Comparison of ENCODE assay signal across 13 cellular contexts in genomic region chr20:17559338-17559737, GRCh38. TPM values are rescaled to one million over a fixed set of nuclear protein-coding genes. Genes with fewer than 3 reads are reported as not detected.
DNase-seq lines count a peak whose midpoint lies in the region; ATAC-seq and TF ChIP-seq lines count a peak whose summit lies in the region.
"Had no signal": no experiment of that assay in that cellular context is flagged by ENCODE, and none has a peak within 500 bp of the region (broad histone marks: within the 10 kb centered on the region; RNA-seq: fewer than 3 reads in every experiment).

No MANE protein-coding gene starts in this region.

- H3K56ac ChIP-seq in mesendoderm (ENCODE audit: low read length) = no peak overlapping the region

- no peak overlapping the region for H2BK15ac ChIP-seq in mesendoderm (replicated peaks; ENCODE audit: low read depth)

- no CpG with 5 or more reads among the region's 6 CpGs for WGBS in mesendoderm (ENCODE audit: extremely low coverage, insufficient coverage, low lambda C conversion rate)
- WGBS in thyroid gland, 2 donors = 92 to 95% methylated on average over 6 of the region's 6 CpGs

- no peak overlapping the region for H3K23ac ChIP-seq in mesendoderm (ENCODE audit: low read length)

- H3K27me3 ChIP-seq in Panc1 (ENCODE audit: control insufficient read depth, insufficient read depth, low read length) (no peaks in the 10 kb centered on the region), brain microvascular endothelial cell (replicated peaks) (no peaks in the 10 kb centered on the region), mesendoderm (ENCODE audit: insufficient read depth, low read length, poor library complexity) (no peaks in the 10 kb centered on the region), thyroid gland (no peaks in the 10 kb centered on the region)

- H3K4me3 ChIP-seq in Panc1 (ENCODE audit: low read depth in 2 of 2, low read length in 2 of 2) (no peak overlapping the region), brain microvascular endothelial cell (ENCODE audit: low read depth, low read length) (no peak overlapping the region), mesendoderm (ENCODE audit: low read length) (no peak overlapping the region), thyroid gland (replicated peaks in 1 of 3) (no peak overlapping the region)

- H3K79me1 ChIP-seq in mesendoderm (ENCODE audit: low read length) = no peaks in the 10 kb centered on the region

- TF ChIP-seq CTCF in Panc1 (IDR thresholded peaks at IDR 0.05) (no peak), brain microvascular endothelial cell (IDR thresholded peaks at IDR 0.05; ENCODE audit: low read depth, low read length, missing control alignments) (no peak), thyroid gland (IDR thresholded peaks at IDR 0.05) (no peak)

- no peak overlapping the region for H4K5ac ChIP-seq in mesendoderm (ENCODE audit: low read length)

- TF ChIP-seq POLR2A in thyroid gland (IDR thresholded peaks at IDR 0.05) = no peak

- H2BK120ac ChIP-seq in mesendoderm (ENCODE audit: low read depth, low read length) = no peak overlapping the region

- no peak for DNase-seq in Panc1 (ENCODE audit: low read depth, low spot score)
- DNase-seq in brain microvascular endothelial cell = no peak
- peak; percentile 30 for DNase-seq in mesendoderm
- DNase-seq in thyroid gland = no peak
- no peak for DNase-seq in activated gamma-delta T cell treated with Interleukin-2 at 50 U/mL for 16 hours
- DNase-seq in NCI-H1436 treated with DMSO at 0.1 percent for 48 hours (lab: John Stamatoyannopoulos, UW) = no peak
- DNase-seq in midbrain (lab: John Stamatoyannopoulos, UW) = no peak
- DNase-seq: DMS 273 treated with DMSO at 0.1 percent for 48 hours; effector memory CD4-positive, alpha-beta T cell; KG1; NCI-H2029 treated with DMSO at 0.1 percent for 48 hours; NK-92 treated with Interleukin-12 subunit alpha and Interleukin-12 subunit beta, amount 100 ng/mL, for 24 hours; T-helper 17 cell had no signal

- H3K18ac ChIP-seq in mesendoderm (ENCODE audit: low read length) = no peak overlapping the region

- no peak overlapping the region for H3K4me2 ChIP-seq in mesendoderm (ENCODE audit: low read length)

- H3K9ac ChIP-seq in mesendoderm (ENCODE audit: low read length) = no peak overlapping the region

- intact Hi-C loops in Panc1 (cut with micrococcal nuclease; ENCODE audit: unreplicated experiment) = no loop called here
- intact Hi-C loops in thyroid gland (cut with DNase I) = no loop called here

- peaks cover 67% of the 10 kb centered on the region for H3K4me1 ChIP-seq in Panc1 (ENCODE audit: control insufficient read depth, insufficient read depth, low read length)
- H3K4me1 ChIP-seq in mesendoderm (ENCODE audit: control insufficient read depth, low read depth, low read length) = peaks cover 1% of the 10 kb centered on the region
- H3K4me1 ChIP-seq in thyroid gland = peaks cover 34 to 54% of the 10 kb centered on the region in 2 donors

- POLR2A ChIA-PET in Panc1 (lab: Charles Lee) = interaction anchor here (0.6 to 3.6 kb wide), 3 partner anchors 12 to 88 kb away, joined by 3 to 36 read pairs (median 5); partner anchors contain the start of gene DSTN

- CTCF ChIA-PET in Panc1 (lab: Charles Lee) = interaction anchor here (0.7 kb wide), 1 partner anchor 43 kb away, joined by 3 read pairs; no protein-coding TSS in a partner anchor

- ATAC-seq in Panc1 = no peak
- ATAC-seq: T-helper 17 cell had no signal

- no TSS peak for BruUV-seq in Panc1 (replicated peaks; lab: Mats Ljungman, UMichigan)

- no peak overlapping the region for H4K8ac ChIP-seq in mesendoderm (ENCODE audit: low read depth, low read length)

- H3K27ac ChIP-seq in Panc1 (ENCODE audit: low read length) (peak overlapping the region; percentile 100), brain microvascular endothelial cell (peak overlapping the region; percentile 99), mesendoderm (ENCODE audit: low read depth, low read length) (no peak overlapping the region), thyroid gland (peak overlapping the region; percentile 85 to 96 (median 92))

- H2AK5ac ChIP-seq in mesendoderm (ENCODE audit: low read length) = no peak overlapping the region

- H2BK5ac ChIP-seq in mesendoderm (ENCODE audit: low read length) = no peak overlapping the region

- H3K36me3 ChIP-seq in Panc1 (ENCODE audit: control insufficient read depth, insufficient read depth, low read length) (no peaks in the 10 kb centered on the region; the same call in 1 of the 2 replicates), brain microvascular endothelial cell (replicated peaks) (no peaks in the 10 kb centered on the region), mesendoderm (ENCODE audit: control insufficient read depth, insufficient read depth, low read length) (no peaks in the 10 kb centered on the region), thyroid gland (no peaks in the 10 kb centered on the region)

- H3K9me3 ChIP-seq in Panc1 (ENCODE audit: control insufficient read depth, insufficient read depth, low read depth, low read length) (no peaks in the 10 kb centered on the region), thyroid gland (no peaks in the 10 kb centered on the region)

- H3K4ac ChIP-seq in mesendoderm (ENCODE audit: low read depth, low read length) = no peak overlapping the region

- in situ Hi-C loops in Panc1 (cut with HindIII; ENCODE audit: low pct_unique_long_range_greater_than_20kb, low sequenced_read_pairs) = no loop called here
- in situ Hi-C loops in brain microvascular endothelial cell (cut with HindIII; ENCODE audit: low pct_ligation_motif_present, low sequenced_read_pairs) = no loop called here

- no peaks in the 10 kb centered on the region for H3K79me2 ChIP-seq in mesendoderm (ENCODE audit: control insufficient read depth, insufficient read depth, low read length)

RNA-seq across cellular contexts. Expression of gene DSTN, which starts 10.5 kb away (rescaled TPM):
- 412 TPM for total RNA-seq in Panc1 (2021; ENCODE audit: unreplicated experiment)
- 381 TPM for polyA plus RNA-seq in Panc1 (2012; ENCODE audit: insufficient read length)
- 278 TPM for polyA plus RNA-seq in mesendoderm (2013, experiment 1 of 2)
- 278 TPM for polyA plus RNA-seq in mesendoderm (2013, experiment 2 of 2)
- total RNA-seq in thyroid gland = 100 to 1,000 TPM; 504 to 681 (median 560) TPM

RNA-seq across cellular contexts. Expression of gene BFSP1, which starts 28.2 kb away (rescaled TPM):
- total RNA-seq in Panc1 (2021; ENCODE audit: unreplicated experiment) = 6.9 TPM
- 5.2 TPM for polyA plus RNA-seq in Panc1 (2012; ENCODE audit: insufficient read length)
- polyA plus RNA-seq in mesendoderm (2013, experiment 1 of 2) = 2.2 TPM
- 2.4 TPM for polyA plus RNA-seq in mesendoderm (2013, experiment 2 of 2)
- total RNA-seq in thyroid gland = 1 to 10 TPM; 2.7 to 8.7 (median 4.2) TPM
